ENCODE assay signal across 18 cellular contexts in genomic region chr11:24513837-24514594, GRCh38. TPM values are rescaled to one million over a fixed set of nuclear protein-coding genes. Genes with fewer than 3 reads are reported as not detected.
DNase-seq lines count a peak whose midpoint lies in the region; ATAC-seq and TF ChIP-seq lines count a peak whose summit lies in the region.
"Had no signal": no experiment of that assay in that cellular context is flagged by ENCODE, and none has a peak within 500 bp of the region (broad histone marks: within the 10 kb centered on the region; RNA-seq: fewer than 3 reads in every experiment).

No MANE protein-coding gene starts in this region.

- H3K9ac ChIP-seq in colonic mucosa (ENCODE audit: low read depth in 2 of 2, low read length in 2 of 2), result no peak overlapping the region

- intact Hi-C loops in body of pancreas (cut with DNase I) (no loop called here), colonic mucosa (cut with DNase I) (no loop called here)

- TF ChIP-seq CTCF in body of pancreas (IDR thresholded peaks at IDR 0.05), result no peak
- TF ChIP-seq CTCF in colonic mucosa (IDR thresholded peaks at IDR 0.05), result no peak

- H3K36me3 ChIP-seq in body of pancreas (replicated peaks in 1 of 2; ENCODE audit: insufficient read depth in 1 of 2, low read depth in 2 of 2) (no peaks in the 10 kb centered on the region), colonic mucosa (no peaks in the 10 kb centered on the region)
- H3K36me3 ChIP-seq: tibial artery had no signal

- H3K9me3 ChIP-seq in body of pancreas (no peaks in the 10 kb centered on the region), colonic mucosa (no peaks in the 10 kb centered on the region)
- H3K9me3 ChIP-seq: tibial artery had no signal

- WGBS in body of pancreas, 2 donors, result 38 to 43% methylated on average over 4 of the region's 4 CpGs

- DNase-seq in myocyte (ENCODE audit: low read depth) (peak; percentile 1), body of pancreas (no peak), colonic mucosa (no peak), NCI-H1436 treated with DMSO at 0.1 percent for 48 hours (lab: John Stamatoyannopoulos, UW) (no peak), nucleus accumbens (lab: John Stamatoyannopoulos, UW) (no peak)
- DNase-seq: activated B cell treated with CpG ODN at 0.5 μM for 24 hours; activated naive CD8-positive, alpha-beta T cell treated with anti-CD3 and anti-CD28 coated beads, Interleukin-2, amount 50 U/mL, for 24 hours; CD4-positive, alpha-beta T cell; H7; mammary epithelial cell; MV-4-11; occipital lobe; SW 1271; tibial artery had no signal

- H3K4me3 ChIP-seq in body of pancreas (no peak overlapping the region), colonic mucosa (no peak overlapping the region)
- H3K4me3 ChIP-seq: tibial artery had no signal

- TF ChIP-seq POLR2A in body of pancreas (IDR thresholded peaks at IDR 0.05), result no peak

- H3K27me3 ChIP-seq in body of pancreas (no peaks in the 10 kb centered on the region), colonic mucosa (no peaks in the 10 kb centered on the region)
- H3K27me3 ChIP-seq: tibial artery had no signal

- H3K4me1 ChIP-seq in body of pancreas (no peaks in the 10 kb centered on the region), colonic mucosa (no peaks in the 10 kb centered on the region)

- H3K27ac ChIP-seq in body of pancreas (no peak overlapping the region), colonic mucosa (no peak overlapping the region)
- H3K27ac ChIP-seq: tibial artery had no signal

- ATAC-seq in GM19324 (IDR thresholded peaks at IDR 0.05; ENCODE audit: low FRiP score, unreplicated experiment) (peak; percentile 43), HG02642 (IDR thresholded peaks at IDR 0.05; ENCODE audit: poor library complexity, unreplicated experiment) (peak; percentile 89), HG03378 (IDR thresholded peaks at IDR 0.05; ENCODE audit: unreplicated experiment) (peak; percentile 63), body of pancreas (no peak)
- ATAC-seq: activated naive CD8-positive, alpha-beta T cell treated with anti-CD3 and anti-CD28 coated beads, Interleukin-2, amount 50 U/mL, for 24 hours had no signal

RNA-seq across cellular contexts. Expression of gene LUZP2, which starts 17.2 kb away (rescaled TPM):
- 0.03 TPM in 1 of 2 replicates, not detected in the other for total RNA-seq in myocyte
- 0.10 TPM for polyA plus RNA-seq in myocyte (2012)
- 1 to 10 TPM in 1 of 2 donors, not detected in 1; 1.6 TPM for total RNA-seq in body of pancreas
- total RNA-seq in colonic mucosa, result 1 to 10 TPM in 1 of 2 donors, under 1 TPM in 1; 0.57 to 1.3 TPM
- total RNA-seq: activated B cell treated with CpG ODN at 0.5 μM for 24 hours; CD4-positive, alpha-beta T cell; OCI-LY7 had no signal
- polyA plus RNA-seq: mammary epithelial cell had no signal
